Comparison of ENCODE assay signal across 8 cellular contexts in genomic region chr1:22143065-22143514, GRCh38. TPM values are rescaled to one million over a fixed set of nuclear protein-coding genes. Genes with fewer than 3 reads are reported as not detected.
DNase-seq lines count a peak whose midpoint lies in the region; TF ChIP-seq lines count a peak whose summit lies in the region.

WNT4 (minus strand) TSS chr1:22143097; CDS start chr1:22142922, 175 bp downstream.

- no peaks in the 10 kb centered on the region for H3K36me3 Mint-ChIP-seq in MCF 10A (ENCODE audit: insufficient read depth, unreplicated experiment)

- no peak for TF ChIP-seq EP300 in stomach (IDR thresholded peaks at IDR 0.05)

- H3K27me3 Mint-ChIP-seq in MCF 10A (ENCODE audit: insufficient read depth, unreplicated experiment), result peaks cover 12% of the 10 kb centered on the region

- CTCF ChIA-PET in PC-9 (lab: Charles Lee) (interaction anchor here (0.6 to 0.7 kb wide), 2 partner anchors 204 to 1234 kb away, joined by 3 to 5 read pairs; no protein-coding TSS in a partner anchor), MCF 10A (lab: Yijun Ruan, JAX) (interaction anchor here (1.0 to 1.3 kb wide), 3 partner anchors 10 to 273 kb away, joined by 3 to 4 read pairs (median 3); no protein-coding TSS in a partner anchor)

- no peaks in the 10 kb centered on the region for H3K9me3 ChIP-seq in PC-9 (ENCODE audit: insufficient read depth, low read depth)
- H3K9me3 ChIP-seq in stomach, result no peaks in the 10 kb centered on the region

- H3K9me3 Mint-ChIP-seq in MCF 10A (ENCODE audit: unreplicated experiment), result no peaks in the 10 kb centered on the region

- H3K36me3 ChIP-seq in PC-9 (ENCODE audit: low read depth) (no peaks in the 10 kb centered on the region), stomach (no peaks in the 10 kb centered on the region)

- H3K4me2 ChIP-seq in PC-9, result peak within 1 kb of the TSS; percentile 81

- H4K20me1 ChIP-seq in PC-9 (ENCODE audit: insufficient read depth), result no peaks in the 10 kb centered on the region

- DNase-seq in GM03348 (ENCODE audit: low spot score), result peak; percentile 94
- DNase-seq in PC-9, result peak in 1 of 2 experiments; percentile 70
- DNase-seq in MCF 10A (ENCODE audit: unreplicated experiment), result peak; percentile 34
- DNase-seq in kidney glomerular epithelial cell (lab: John Stamatoyannopoulos, UW), result peak; percentile 22
- peak; percentile 61 for DNase-seq in stomach
- no peak for DNase-seq in NOMO-1 treated with dmso at 0.1 percent for 144 hours (lab: John Stamatoyannopoulos, UW; ENCODE audit: unreplicated experiment)
- DNase-seq in SKM-1 (lab: John Stamatoyannopoulos, UW; ENCODE audit: unreplicated experiment), result no peak

- no peak within 1 kb of the TSS for H3K27ac Mint-ChIP-seq in MCF 10A (ENCODE audit: low read depth, unreplicated experiment)

- 0% methylated on average over 5 to 45 of the region's 67 CpGs; no CpG with 5 or more reads in 2 of the 5 donors for WGBS in stomach, 5 donors

- H3K4me1 Mint-ChIP-seq in MCF 10A (ENCODE audit: insufficient read depth, unreplicated experiment), result peaks cover 7% of the 10 kb centered on the region

- H3F3A ChIP-seq in PC-9 (ENCODE audit: insufficient read depth, low read depth), result no peaks in the 10 kb centered on the region

- BruUV-seq in PC-9 (replicated peaks; lab: Mats Ljungman, UMichigan), result no TSS peak
- no TSS peak for BruUV-seq in MCF 10A (replicated peaks; lab: Mats Ljungman, UMichigan)

- TF ChIP-seq POLR2A in stomach (IDR thresholded peaks at IDR 0.05), result no peak

- intact Hi-C loops in PC-9 (cut with micrococcal nuclease; ENCODE audit: unreplicated experiment) (no loop called here), MCF 10A (cut with micrococcal nuclease) (no loop called here), stomach (cut with DNase I; ENCODE audit: low total_unique reads) (no loop called here)

- peak within 1 kb of the TSS; percentile 70; the same call in 1 of the 2 replicates for H2AFZ ChIP-seq in PC-9

- POLR2A ChIA-PET in PC-9 (lab: Charles Lee; ENCODE audit: unreplicated experiment), result interaction anchor here (0.6 to 0.7 kb wide), 3 partner anchors 274 to 1636 kb away, joined by 3 to 7 read pairs (median 6); no protein-coding TSS in a partner anchor
- POLR2A ChIA-PET in MCF 10A (lab: Yijun Ruan, JAX), result no interaction called here

- peak within 1 kb of the TSS; percentile 67 for H3K4me3 Mint-ChIP-seq in MCF 10A (ENCODE audit: unreplicated experiment)

- no peaks in the 10 kb centered on the region for H3K27me3 ChIP-seq in PC-9 (ENCODE audit: insufficient read depth, low read depth)
- peaks cover 0 to 73% (median 19%) of the 10 kb centered on the region in 3 donors for H3K27me3 ChIP-seq in stomach

- peak within 1 kb of the TSS; percentile 48 for H3K27ac ChIP-seq in 22Rv1
- no peak within 1 kb of the TSS for H3K27ac ChIP-seq in PC-9
- peak within 1 kb of the TSS; percentile 49 to 77 (median 69) for H3K27ac ChIP-seq in stomach

- TF ChIP-seq CTCF in 22Rv1 (IDR thresholded peaks at IDR 0.05) (peak; percentile 29; the same call in 1 of the 2 replicates), PC-9 (conservative IDR thresholded peaks at IDR 0.05) (no peak), MCF 10A (IDR thresholded peaks at IDR 0.05; ENCODE audit: unreplicated experiment) (peak; percentile 37), stomach (IDR thresholded peaks at IDR 0.05) (peak in 2 of 7 experiments; percentile 34 to 41)

- peaks cover 22% of the 10 kb centered on the region for H3K4me1 ChIP-seq in PC-9 (replicated peaks; ENCODE audit: insufficient read depth)
- peaks cover 14 to 29% (median 20%) of the 10 kb centered on the region in 4 donors for H3K4me1 ChIP-seq in stomach

- peak within 1 kb of the TSS; percentile 59; the same call in 1 of the 2 replicates for H3K4me3 ChIP-seq in PC-9
- peak within 1 kb of the TSS; percentile 56 to 71 (median 62) for H3K4me3 ChIP-seq in stomach

- H3K79me2 ChIP-seq in PC-9 (ENCODE audit: low read depth), result no peaks in the 10 kb centered on the region

- H3K9me2 ChIP-seq in PC-9 (ENCODE audit: insufficient read depth), result no peaks in the 10 kb centered on the region

RNA-seq across cellular contexts. Expression of gene WNT4, which starts in this region (rescaled TPM):
- total RNA-seq in PC-9 (2021) (0.78 and 0.83 TPM in 2 replicates), MCF 10A (2022) (not detected in 2 replicates), stomach (1 to 10 TPM in 2 of 5 donors, under 1 TPM in 3; 0.58 to 5.4 (median 0.89) TPM)
- polyA plus RNA-seq in stomach, result 1 to 10 TPM; 4.5 to 10.0 (median 9.5) TPM

Comparison
In these comparisons a context has a peak if more than half of its experiments do, and no peak if none do; other contexts are left out.
1. Peak in DNase-seq in MCF 10A; RNA of the gene not detected or under 1 TPM.
2. DNase-seq: peak in GM03348 (single experiment), kidney glomerular epithelial cell (single experiment) and stomach (single experiment); none in NOMO-1 treated with dmso at 0.1 percent for 144 hours (single experiment) and SKM-1 (single experiment).